Comparison of ENCODE assay signal across 1 cellular context in genomic region chr5:1892685-1893445, GRCh38.
TF ChIP-seq lines count a peak whose summit lies in the region.

No MANE protein-coding gene starts in this region.

TF ChIP-seq in K562, 482 proteins besides CTCF, POLR2A, EP300 and RAD21:
- TF ChIP-seq AFF1 (IDR thresholded peaks at IDR 0.05; ENCODE audit: low read depth in 1 of 2, partially characterized antibody in 2 of 2) (peak in 1 of 2 experiments; percentile 62), BACH1 (tag; IDR thresholded peaks at IDR 0.05) (no peak), MTF1 (CRISPR knock-in tag; IDR thresholded peaks at IDR 0.05; ENCODE audit: borderline replicate concordance) (no peak), ZBTB17 (CRISPR knock-in tag; IDR thresholded peaks at IDR 0.05) (0 out of 2 replicates have a peak, but pooled peaks have one; percentile 47), HIVEP1 (CRISPR knock-in tag; IDR thresholded peaks at IDR 0.05) (no peak)
